In the genomic region with DNA sequence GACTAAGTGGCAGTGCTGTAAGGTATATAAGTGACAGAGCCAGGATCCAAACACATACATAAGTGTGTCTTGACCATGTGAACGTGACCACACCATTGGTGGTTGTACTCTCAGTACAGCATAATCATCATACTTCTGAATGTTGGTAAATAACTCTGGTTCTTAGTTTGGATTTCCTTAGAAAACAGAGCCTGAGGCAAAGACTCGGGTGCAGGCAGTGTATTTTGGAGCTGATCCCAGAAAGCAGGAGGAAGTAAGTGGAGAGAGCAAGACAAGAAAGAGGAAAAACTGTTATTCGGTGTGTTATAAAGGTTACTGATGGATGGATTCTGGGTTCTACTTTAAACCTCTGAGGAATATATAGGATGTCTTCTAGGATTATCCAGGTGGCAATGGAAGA, we compare ENCODE assay signal across 15 cellular contexts.
"Had no signal": no experiment of that assay in that cellular context is flagged by ENCODE, and none has a peak within 500 bp of the region (broad histone marks: within the 10 kb centered on the region; RNA-seq: fewer than 3 reads in every experiment).

No MANE protein-coding gene starts in this region.

- H3K27me3 ChIP-seq: ascending aorta, testis had no signal

- H3K9me3 Mint-ChIP-seq: activated CD4-positive, alpha-beta memory T cell treated with anti-CD3 and anti-CD28 coated beads, Interleukin-2, amount 10 ng/mL, durations not matched to agents 7 days and 5 days; dendritic cell treated with granulocyte-macrophage colony-stimulating factor and Interleukin-4, amounts not matched to agents 40 ng/mL and 50 ng/mL, for 4 days had no signal

- DNase-seq: activated CD4-positive, alpha-beta memory T cell treated with anti-CD3 and anti-CD28 coated beads, Interleukin-2, amount 10 ng/mL, durations not matched to agents 7 days and 5 days; activated CD4-positive, alpha-beta T cell treated with anti-CD3 and anti-CD28 coated beads for 1 hour; caudate nucleus; head of caudate nucleus; mesendoderm; stimulated activated CD4-positive, alpha-beta T cell treated with anti-CD3 and anti-CD28 coated beads, Interleukin-15, amount 100 ng/mL, for 24 hours; stimulated activated CD4-positive, alpha-beta T cell treated with anti-CD3 and anti-CD28 coated beads, Interleukin-4, amount 100 ng/mL, for 24 hours; stimulated activated naive CD8-positive, alpha-beta T cell treated with anti-CD3 and anti-CD28 coated beads, Interleukin-15, amount 100 ng/mL, for 72 hours; testis had no signal

- H3K27me3 Mint-ChIP-seq: dendritic cell treated with granulocyte-macrophage colony-stimulating factor and Interleukin-4, amounts not matched to agents 40 ng/mL and 50 ng/mL, for 4 days had no signal

- H3K4me3 Mint-ChIP-seq: activated CD4-positive, alpha-beta memory T cell treated with anti-CD3 and anti-CD28 coated beads, Interleukin-2, amount 10 ng/mL, durations not matched to agents 7 days and 5 days; dendritic cell treated with granulocyte-macrophage colony-stimulating factor and Interleukin-4, amounts not matched to agents 40 ng/mL and 50 ng/mL, for 4 days; nephron; stimulated activated naive CD8-positive, alpha-beta T cell treated with anti-CD3 and anti-CD28 coated beads, Interleukin-15, amount 100 ng/mL, for 72 hours had no signal

- H3K27ac Mint-ChIP-seq: activated CD4-positive, alpha-beta memory T cell treated with anti-CD3 and anti-CD28 coated beads, Interleukin-2, amount 10 ng/mL, durations not matched to agents 7 days and 5 days; dendritic cell treated with granulocyte-macrophage colony-stimulating factor and Interleukin-4, amounts not matched to agents 40 ng/mL and 50 ng/mL, for 4 days; nephron; stimulated activated naive CD8-positive, alpha-beta T cell treated with anti-CD3 and anti-CD28 coated beads, Interleukin-15, amount 100 ng/mL, for 72 hours had no signal

- H3K4me3 ChIP-seq: ascending aorta, testis had no signal

- H3K27ac ChIP-seq: ascending aorta, foreskin keratinocyte, testis had no signal

- ATAC-seq: esophagus mucosa; left lobe of liver; stimulated activated naive CD8-positive, alpha-beta T cell treated with anti-CD3 and anti-CD28 coated beads, Interleukin-15, amount 100 ng/mL, for 72 hours had no signal

- H3K9me3 ChIP-seq: ascending aorta, testis had no signal

- H3K4me1 Mint-ChIP-seq: activated CD4-positive, alpha-beta memory T cell treated with anti-CD3 and anti-CD28 coated beads, Interleukin-2, amount 10 ng/mL, durations not matched to agents 7 days and 5 days; nephron; stimulated activated naive CD8-positive, alpha-beta T cell treated with anti-CD3 and anti-CD28 coated beads, Interleukin-15, amount 100 ng/mL, for 72 hours had no signal

- H3K36me3 ChIP-seq: ascending aorta had no signal
